Comparison of ENCODE assay signal across 8 cellular contexts in the genomic region with DNA sequence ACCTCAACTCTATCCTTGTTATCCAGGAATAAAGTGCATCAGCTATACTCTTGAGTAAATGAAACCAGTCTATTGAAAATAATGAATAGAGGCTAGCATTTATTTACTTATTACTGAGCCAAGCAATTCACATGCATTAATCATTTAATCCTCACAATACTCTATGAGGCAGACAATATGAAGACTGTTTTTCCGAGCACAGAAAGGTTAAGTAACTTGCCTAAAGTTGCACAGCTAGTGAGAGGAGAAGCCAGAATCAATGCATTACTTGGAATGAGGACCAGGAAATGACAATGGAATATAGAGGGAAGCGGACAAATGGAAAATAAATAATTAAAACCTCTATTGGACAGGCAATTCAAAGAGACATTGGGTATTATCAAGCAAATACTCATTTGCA.
"Had no signal": no experiment of that assay in that cellular context is flagged by ENCODE, and none has a peak within 500 bp of the region (broad histone marks: within the 10 kb centered on the region; RNA-seq: fewer than 3 reads in every experiment).

No MANE protein-coding gene starts in this region.

- H3K9me3 Mint-ChIP-seq: IgD-negative memory B cell had no signal

- H3K27ac Mint-ChIP-seq: IgD-negative memory B cell had no signal

- H3K27ac ChIP-seq: HL-60, KMS-11 had no signal

- H3K4me2 ChIP-seq: KMS-11 had no signal

- ATAC-seq: HepG2 had no signal

- DNase-seq: IMR-90, KBM-7, KG1 had no signal

- H3K9ac ChIP-seq: KMS-11 had no signal

- FAIRE-seq: HepG2, HTR-8/SVneo had no signal

- H3K36me3 Mint-ChIP-seq: IgD-negative memory B cell had no signal

- H3K4me3 Mint-ChIP-seq: IgD-negative memory B cell had no signal
